ENCODE assay signal across 19 cellular contexts in the genomic region with DNA sequence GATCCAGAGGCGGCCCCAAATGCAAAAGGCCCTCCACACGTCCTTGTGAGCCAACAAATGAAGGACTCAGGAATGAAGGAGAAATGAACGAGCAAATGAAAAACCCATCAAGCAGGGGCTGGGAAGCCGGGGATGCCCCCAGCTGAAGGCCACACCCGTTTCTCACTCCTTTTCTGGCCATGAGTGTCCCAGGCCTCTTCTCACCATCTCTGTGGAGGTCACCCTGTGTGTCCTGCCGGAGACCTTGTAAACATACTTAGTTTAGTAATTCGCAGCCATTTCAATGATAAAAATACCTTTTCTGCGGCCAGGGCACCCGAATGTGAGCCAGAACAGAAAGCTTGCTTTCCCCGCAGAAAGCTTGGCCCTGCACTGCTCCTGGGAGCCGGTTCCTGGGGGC. TPM values are rescaled to one million over a fixed set of nuclear protein-coding genes. Genes with fewer than 3 reads are reported as not detected.
DNase-seq lines count a peak whose midpoint lies in the region; TF ChIP-seq lines count a peak whose summit lies in the region.
"Had no signal": no experiment of that assay in that cellular context is flagged by ENCODE, and none has a peak within 500 bp of the region (broad histone marks: within the 10 kb centered on the region; RNA-seq: fewer than 3 reads in every experiment).

No MANE protein-coding gene starts in this region.

- no peaks in the 10 kb centered on the region for H3K36me3 Mint-ChIP-seq in neural crest cell (ENCODE audit: low read depth)
- H3K36me3 Mint-ChIP-seq: CD8-positive, alpha-beta T cell had no signal

- peak overlapping the region; percentile 35; the same call in 1 of the 2 replicates for H3K27ac ChIP-seq in BLaER1
- peak overlapping the region; percentile 1; the same call in 1 of the 2 replicates for H3K27ac ChIP-seq in RWPE1
- H3K27ac ChIP-seq in osteoblast (ENCODE audit: low read depth, low read length): no peak overlapping the region
- H3K27ac ChIP-seq: C4-2B had no signal

- CTCF ChIA-PET in RWPE1 (lab: Yijun Ruan, JAX): no interaction called here

- peaks cover 6% of the 10 kb centered on the region for H3K4me1 Mint-ChIP-seq in neural crest cell

- H3K27me3 ChIP-seq in BLaER1: peaks cover 9% of the 10 kb centered on the region; the same call in 1 of the 2 replicates
- peaks cover 7% of the 10 kb centered on the region for H3K27me3 ChIP-seq in osteoblast (ENCODE audit: insufficient read depth, low read length)
- H3K27me3 ChIP-seq: BE2C had no signal

- H3K4me2 ChIP-seq in BLaER1 (no peak overlapping the region), osteoblast (ENCODE audit: insufficient read depth, low read length) (no peak overlapping the region)

- peaks cover 4% of the 10 kb centered on the region for H3K27me3 Mint-ChIP-seq in neural crest cell (ENCODE audit: low read depth)
- H3K27me3 Mint-ChIP-seq: CD4-positive, alpha-beta T cell had no signal

- POLR2A ChIA-PET in RWPE1 (lab: Yijun Ruan, JAX; ENCODE audit: low non-redundant PET): no interaction called here

- DNase-seq in RWPE1 (ENCODE audit: low spot score): no peak
- DNase-seq in neural crest cell (ENCODE audit: low read depth, low spot score): no peak
- DNase-seq in osteoblast (ENCODE audit: insufficient read length, low spot score, missing footprints): peak; percentile 91
- no peak for DNase-seq in activated CD4-positive, alpha-beta T cell treated with anti-CD3 and anti-CD28 coated beads for 1 hour
- no peak for DNase-seq in NCI-H2029 (lab: John Stamatoyannopoulos, UW)
- DNase-seq in epidermal melanocyte (ENCODE audit: insufficient read length, low spot score): no peak
- DNase-seq: 8988T; ACHN; BE2C; Caco-2; Calu3; CD4-positive, alpha-beta T cell; DMS79 treated with DMSO at 0.1 percent for 48 hours; GF-D8 had no signal

- TF ChIP-seq CTCF in RWPE1 (conservative IDR thresholded peaks at IDR 0.05; ENCODE audit: low read depth) (no peak), neural crest cell (conservative IDR thresholded peaks at IDR 0.05) (no peak), osteoblast (IDR thresholded peaks at IDR 0.05; ENCODE audit: extremely low read depth, low read depth, low read length) (no peak)

- H3K36me3 ChIP-seq in BLaER1 (peaks cover 48% of the 10 kb centered on the region), osteoblast (ENCODE audit: insufficient read depth, low read length) (no peaks in the 10 kb centered on the region)

- peak overlapping the region; percentile 50 for H3K27ac Mint-ChIP-seq in neural crest cell (ENCODE audit: unreplicated experiment)
- H3K27ac Mint-ChIP-seq: CD4-positive, alpha-beta T cell; CD8-positive, alpha-beta T cell had no signal

- 0 out of 2 replicates have a peak overlapping the region, but pooled peaks have one; percentile 24 for H3K9ac ChIP-seq in BLaER1

- H2AFZ ChIP-seq in osteoblast (ENCODE audit: low read length): no peak overlapping the region

- H3K9me3 ChIP-seq in BLaER1 (no peaks in the 10 kb centered on the region), osteoblast (ENCODE audit: low read depth, low read length) (no peaks in the 10 kb centered on the region)
- H3K9me3 ChIP-seq: BE2C; BLaER1 treated with 17β-estradiol and CSF1 and Interleukin-3, amounts not matched to agents 10 nM and 100 nM; Caco-2 had no signal

- peaks cover 8% of the 10 kb centered on the region; the same call in 1 of the 2 replicates for H3K4me1 ChIP-seq in BLaER1
- no peaks in the 10 kb centered on the region for H3K4me1 ChIP-seq in osteoblast (ENCODE audit: insufficient read depth, low read length)
- H3K4me1 ChIP-seq: BE2C, Caco-2 had no signal

- no peaks in the 10 kb centered on the region for H3K79me2 ChIP-seq in osteoblast (ENCODE audit: insufficient read depth, low read length)

- H4K20me1 ChIP-seq in BLaER1 (no peaks in the 10 kb centered on the region; the same call in 1 of the 2 replicates), osteoblast (ENCODE audit: insufficient read depth, low read length) (no peaks in the 10 kb centered on the region)

- no peak overlapping the region for H3K4me3 Mint-ChIP-seq in neural crest cell
- H3K4me3 Mint-ChIP-seq: CD4-positive, alpha-beta T cell; CD8-positive, alpha-beta T cell had no signal

- no peaks in the 10 kb centered on the region for H3K9me3 Mint-ChIP-seq in neural crest cell
- H3K9me3 Mint-ChIP-seq: CD4-positive, alpha-beta T cell; CD8-positive, alpha-beta T cell had no signal

- H3K4me3 ChIP-seq in BLaER1: no peak overlapping the region
- H3K4me3 ChIP-seq in osteoblast (ENCODE audit: insufficient read depth, low read length): no peak overlapping the region
- H3K4me3 ChIP-seq: BLaER1 treated with 17β-estradiol and CSF1 and Interleukin-3, amounts not matched to agents 10 nM and 100 nM had no signal

RNA-seq across cellular contexts. Expression of a gene that starts 21.1 kb away (rescaled TPM):
- total RNA-seq in neural crest cell (6.0 and 6.7 TPM in 2 replicates), osteoblast (under 0.01 TPM in 1 of 2 replicates, not detected in the other)
- total RNA-seq: Calu3 had no signal

RNA-seq across cellular contexts. Expression of a gene that starts 21.8 kb away (rescaled TPM):
- total RNA-seq in neural crest cell (not detected in 2 replicates), osteoblast (not detected in 2 replicates)
- total RNA-seq: A673; Caco-2; Calu3; CD4-positive, alpha-beta T cell; CD8-positive, alpha-beta T cell had no signal

RNA-seq across cellular contexts. Expression of a gene that starts 35.6 kb away (rescaled TPM):
- total RNA-seq in neural crest cell (40.7 and 42.5 TPM in 2 replicates), osteoblast (7.7 and 8.7 TPM in 2 replicates)

RNA-seq across cellular contexts. Expression of a gene that starts 51.7 kb away (rescaled TPM):
- total RNA-seq in neural crest cell: 36.9 and 40.4 TPM in 2 replicates
- 16.6 and 18.0 TPM in 2 replicates for total RNA-seq in osteoblast

RNA-seq across cellular contexts. Expression of a gene that starts 52.0 kb away (rescaled TPM):
- total RNA-seq in neural crest cell: 54.5 and 68.2 TPM in 2 replicates
- total RNA-seq in osteoblast: 19.9 and 28.0 TPM in 2 replicates
